ENCODE assay signal across 16 cellular contexts in the genomic region with DNA sequence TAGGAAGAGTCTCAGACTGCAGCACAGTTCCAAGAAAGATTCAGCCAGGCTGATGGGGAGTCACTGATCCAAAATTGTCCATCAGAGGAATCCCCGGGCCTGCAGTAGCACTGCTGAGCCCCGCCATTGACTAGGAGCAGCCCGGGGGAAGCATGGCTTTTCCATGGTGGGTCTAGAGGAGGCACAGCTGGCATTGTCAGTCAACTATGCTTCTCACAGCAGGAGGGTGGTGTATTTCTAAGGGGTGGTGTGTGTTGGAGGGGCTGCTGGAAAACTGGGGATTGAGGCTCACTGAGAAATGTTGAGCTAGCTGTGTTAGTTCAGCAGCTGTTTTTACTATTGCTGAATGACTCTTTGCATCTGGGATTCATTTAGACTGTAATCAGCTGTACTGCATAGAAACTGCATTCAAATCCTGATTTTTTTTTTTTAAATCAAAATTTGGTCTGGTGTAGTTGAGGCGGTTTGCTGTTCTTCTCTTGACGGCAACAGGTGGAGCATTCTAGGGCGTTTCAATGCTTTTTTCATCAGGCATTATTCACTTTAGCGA.
"Had no signal": no experiment of that assay in that cellular context is flagged by ENCODE, and none has a peak within 500 bp of the region (broad histone marks: within the 10 kb centered on the region; RNA-seq: fewer than 3 reads in every experiment).

No MANE protein-coding gene starts in this region.

- H3K9me3 ChIP-seq: left ventricle myocardium inferior, ovary, stomach, thoracic aorta had no signal

- H3K27ac ChIP-seq: left ventricle myocardium inferior, ovary, stomach, thoracic aorta had no signal

- H3K27me3 ChIP-seq: ovary, stomach had no signal

- H3K27me3 Mint-ChIP-seq: activated naive CD8-positive, alpha-beta T cell; memory B cell had no signal

- H3K4me3 ChIP-seq: left ventricle myocardium inferior, ovary, stomach, thoracic aorta had no signal

- H3K27ac Mint-ChIP-seq: activated naive CD8-positive, alpha-beta T cell; memory B cell; T-helper 1 cell treated with Interleukin-12 subunit alpha and Interleukin-12 subunit beta and Interleukin-4 antibody, amounts not matched to agents 30 μg/mL and 1 μg/mL, for 36 hours had no signal

- H3K36me3 ChIP-seq: ovary, thoracic aorta had no signal

- DNase-seq: activated CD4-positive, CD25-positive, alpha-beta regulatory T cell; activated effector memory CD4-positive, alpha-beta T cell treated with anti-CD3 and anti-CD28 coated beads, Interleukin-2, amount 50 U/mL, for 16 hours; cerebellar nuclear complex; dermis blood vessel endothelial cell; erythroblast; head of caudate nucleus; islet precursor cell; left ventricle myocardium inferior; ovary; stimulated activated CD4-positive, alpha-beta T cell treated with anti-CD3 and anti-CD28 coated beads, Interleukin-4, amount 100 ng/mL, for 1 hour; stimulated activated CD8-positive, alpha-beta memory T cell treated with anti-CD3 and anti-CD28 coated beads, Interleukin-4, amount 100 ng/mL, for 48 hours; stomach had no signal

- H3K9me3 Mint-ChIP-seq: memory B cell; T-helper 1 cell treated with Interleukin-12 subunit alpha and Interleukin-12 subunit beta and Interleukin-4 antibody, amounts not matched to agents 30 μg/mL and 1 μg/mL, for 36 hours had no signal

- H3K4me3 Mint-ChIP-seq: activated naive CD8-positive, alpha-beta T cell; memory B cell; T-helper 1 cell treated with Interleukin-12 subunit alpha and Interleukin-12 subunit beta and Interleukin-4 antibody, amounts not matched to agents 30 μg/mL and 1 μg/mL, for 36 hours had no signal
